ENCODE assay signal across 27 cellular contexts in genomic region chr14:34620115-34620514, GRCh38. TPM values are rescaled to one million over a fixed set of nuclear protein-coding genes. Genes with fewer than 3 reads are reported as not detected.
DNase-seq lines count a peak whose midpoint lies in the region; ATAC-seq and TF ChIP-seq lines count a peak whose summit lies in the region.
"Had no signal": no experiment of that assay in that cellular context is flagged by ENCODE, and none has a peak within 500 bp of the region (broad histone marks: within the 10 kb centered on the region; RNA-seq: fewer than 3 reads in every experiment).

No MANE protein-coding gene starts in this region.

- ATAC-seq in CD4-positive, CD25-positive, alpha-beta regulatory T cell (ENCODE audit: low read depth in 2 of 2): no peak
- no peak for ATAC-seq in T-cell (replicated peaks in 1 of 4)
- ATAC-seq in naive thymus-derived CD8-positive, alpha-beta T cell: no peak
- ATAC-seq: activated T-cell treated with anti-CD3 and anti-CD28 coated beads, Interleukin-2, amount 50 U/mL, for 4 hours; gastroesophageal sphincter; HCT116; Right ventricle myocardium inferior; SK-N-SH treated with all-trans-retinoic acid at 6 μM for 48 hours had no signal

- CTCF ChIA-PET in T-cell (lab: Charles Lee): interaction anchor here in 1 of 2 donors (0.8 kb wide), 1 partner anchor 52 kb away, joined by 3 read pairs; no protein-coding TSS in a partner anchor

- no peaks in the 10 kb centered on the region for H3K9me2 ChIP-seq in MM.1S (replicated peaks; ENCODE audit: insufficient read depth, low read length)

- no peaks in the 10 kb centered on the region for H3K9me3 Mint-ChIP-seq in CD4-positive, CD25-positive, alpha-beta regulatory T cell
- H3K9me3 Mint-ChIP-seq in T-cell: no peaks in the 10 kb centered on the region
- no peaks in the 10 kb centered on the region for H3K9me3 Mint-ChIP-seq in naive thymus-derived CD8-positive, alpha-beta T cell
- H3K9me3 Mint-ChIP-seq: activated T-cell treated with anti-CD3 and anti-CD28 coated beads, Interleukin-2, amount 50 U/mL, for 4 hours; brain had no signal

- no peaks in the 10 kb centered on the region for H3F3A ChIP-seq in MM.1S (ENCODE audit: insufficient read depth, low read length)

- H3K27me3 Mint-ChIP-seq in CD4-positive, CD25-positive, alpha-beta regulatory T cell: no peaks in the 10 kb centered on the region
- no peaks in the 10 kb centered on the region for H3K27me3 Mint-ChIP-seq in T-cell
- no peaks in the 10 kb centered on the region for H3K27me3 Mint-ChIP-seq in naive thymus-derived CD8-positive, alpha-beta T cell
- H3K27me3 Mint-ChIP-seq: B cell, brain had no signal

- peak overlapping the region; percentile 56 to 92 (median 68) for H3K27ac Mint-ChIP-seq in CD4-positive, CD25-positive, alpha-beta regulatory T cell
- peak overlapping the region; percentile 19 to 21 for H3K27ac Mint-ChIP-seq in T-cell
- peak overlapping the region; percentile 36 to 82 (median 70) for H3K27ac Mint-ChIP-seq in naive thymus-derived CD8-positive, alpha-beta T cell
- H3K27ac Mint-ChIP-seq: B cell had no signal

- H3K4me1 Mint-ChIP-seq in CD4-positive, CD25-positive, alpha-beta regulatory T cell: peaks cover 26 to 65% (median 46%) of the 10 kb centered on the region in 4 donors
- peaks cover 55 to 60% (median 60%) of the 10 kb centered on the region in 3 donors for H3K4me1 Mint-ChIP-seq in T-cell
- peaks cover 26 to 69% (median 59%) of the 10 kb centered on the region in 4 donors for H3K4me1 Mint-ChIP-seq in naive thymus-derived CD8-positive, alpha-beta T cell

- intact Hi-C loops in colonic mucosa (cut with DNase I): no loop called here

- no peak for DNase-seq in CD4-positive, CD25-positive, alpha-beta regulatory T cell
- DNase-seq in T-cell (no peak), colonic mucosa (no peak), AG08396 (ENCODE audit: low spot score) (no peak), MM.1S (no peak), kidney glomerular epithelial cell (lab: John Stamatoyannopoulos, UW) (no peak)
- DNase-seq in naive thymus-derived CD8-positive, alpha-beta T cell: no peak
- no peak for DNase-seq in stimulated activated CD4-positive, alpha-beta T cell treated with anti-CD3 and anti-CD28 coated beads, Interleukin-1b, Interleukin-23, amount 100 ng/mL, for 48 hours
- DNase-seq: activated CD4-positive, CD25-positive, alpha-beta regulatory T cell treated with anti-CD3 and anti-CD28 coated beads, Interleukin-2, amount 50 U/mL, for 72 hours; activated T-cell treated with anti-CD3 and anti-CD28 coated beads, Interleukin-2, amount 50 U/mL, for 4 hours; DMS53; Karpas-422; NCI-H1436 treated with DMSO at 0.1 percent for 48 hours; NCI-H345; PC-9; spleen; stimulated activated CD8-positive, alpha-beta memory T cell treated with anti-CD3 and anti-CD28 coated beads, Interleukin-4, amount 100 ng/mL, for 48 hours; T-helper 2 cell; thyroid gland had no signal

- H3K4me1 ChIP-seq in CD4-positive, CD25-positive, alpha-beta regulatory T cell (ENCODE audit: control insufficient read depth, insufficient read depth, low read length, poor library complexity, severe bottlenecking): peaks cover 18% of the 10 kb centered on the region
- H3K4me1 ChIP-seq in colonic mucosa (peaks cover 4% of the 10 kb centered on the region), MM.1S (ENCODE audit: low read length) (no peaks in the 10 kb centered on the region)

- no peaks in the 10 kb centered on the region for H4K20me1 ChIP-seq in MM.1S (ENCODE audit: insufficient read depth, low read length)

- H3K9me3 ChIP-seq in CD4-positive, CD25-positive, alpha-beta regulatory T cell (ENCODE audit: control insufficient read depth in 2 of 2, low read length in 2 of 2): no peaks in the 10 kb centered on the region
- no peaks in the 10 kb centered on the region for H3K9me3 ChIP-seq in colonic mucosa
- no peaks in the 10 kb centered on the region for H3K9me3 ChIP-seq in MM.1S (replicated peaks; ENCODE audit: insufficient read depth, low read length)
- H3K9me3 ChIP-seq: gastroesophageal sphincter, right atrium auricular region, spleen, thyroid gland had no signal

- POLR2A ChIA-PET in T-cell (lab: Charles Lee): no interaction called here
- POLR2A ChIA-PET in naive thymus-derived CD8-positive, alpha-beta T cell (lab: Charles Lee): interaction anchor here (2.6 kb wide), 1 partner anchor 11 kb away, joined by 8 read pairs; no protein-coding TSS in a partner anchor

- H3K36me3 Mint-ChIP-seq in CD4-positive, CD25-positive, alpha-beta regulatory T cell: peaks cover 35% of the 10 kb centered on the region
- H3K36me3 Mint-ChIP-seq in T-cell: peaks cover 43% of the 10 kb centered on the region
- peaks cover 0 to 68% (median 9%) of the 10 kb centered on the region in 3 donors for H3K36me3 Mint-ChIP-seq in naive thymus-derived CD8-positive, alpha-beta T cell

- H3K36me3 ChIP-seq in CD4-positive, CD25-positive, alpha-beta regulatory T cell (ENCODE audit: control insufficient read depth, insufficient read depth, low read length): peaks cover 39% of the 10 kb centered on the region
- H3K36me3 ChIP-seq in colonic mucosa (peaks cover 5% of the 10 kb centered on the region), MM.1S (replicated peaks; ENCODE audit: insufficient read depth, low read length) (no peaks in the 10 kb centered on the region)

- H3K79me2 ChIP-seq in MM.1S (ENCODE audit: low read length): peaks cover 7% of the 10 kb centered on the region; the same call in 1 of the 2 replicates

- no peak overlapping the region for H3K9ac ChIP-seq in colonic mucosa (ENCODE audit: low read depth in 2 of 2, low read length in 2 of 2)
- no peak overlapping the region for H3K9ac ChIP-seq in MM.1S (ENCODE audit: low read length)

- no peak overlapping the region for H3K4me3 Mint-ChIP-seq in CD4-positive, CD25-positive, alpha-beta regulatory T cell
- no peak overlapping the region for H3K4me3 Mint-ChIP-seq in T-cell
- H3K4me3 Mint-ChIP-seq in naive thymus-derived CD8-positive, alpha-beta T cell: peak overlapping the region in 1 of 10 donors; percentile 41
- H3K4me3 Mint-ChIP-seq: activated T-cell treated with anti-CD3 and anti-CD28 coated beads, Interleukin-2, amount 50 U/mL, for 4 hours; B cell; brain had no signal

- no peak overlapping the region for H2AFZ ChIP-seq in MM.1S (ENCODE audit: low read length)
- H2AFZ ChIP-seq: hepatocyte, PC-9 had no signal

- H3K27ac ChIP-seq in CD4-positive, CD25-positive, alpha-beta regulatory T cell (ENCODE audit: insufficient read depth, low read length, poor library complexity, severe bottlenecking): no peak overlapping the region
- H3K27ac ChIP-seq in colonic mucosa: peak overlapping the region; percentile 7
- H3K27ac ChIP-seq in MM.1S (ENCODE audit: low read length): no peak overlapping the region
- H3K27ac ChIP-seq: gastroesophageal sphincter, hepatocyte, PC-9, right atrium auricular region, thyroid gland had no signal

- TF ChIP-seq CTCF in colonic mucosa (IDR thresholded peaks at IDR 0.05): no peak
- no peak for TF ChIP-seq CTCF in MM.1S (IDR thresholded peaks at IDR 0.05; ENCODE audit: low read length)

- H3K27me3 ChIP-seq in CD4-positive, CD25-positive, alpha-beta regulatory T cell (ENCODE audit: control insufficient read depth, insufficient read depth, low read length): no peaks in the 10 kb centered on the region
- no peaks in the 10 kb centered on the region for H3K27me3 ChIP-seq in colonic mucosa
- H3K27me3 ChIP-seq in MM.1S (replicated peaks; ENCODE audit: insufficient read depth, low read length): no peaks in the 10 kb centered on the region
- H3K27me3 ChIP-seq: gastroesophageal sphincter, hepatocyte, right atrium auricular region, spleen, thyroid gland had no signal

- no peak overlapping the region for H3K4me3 ChIP-seq in CD4-positive, CD25-positive, alpha-beta regulatory T cell (ENCODE audit: low read depth, low read length)
- H3K4me3 ChIP-seq in colonic mucosa (no peak overlapping the region), MM.1S (ENCODE audit: low read length) (no peak overlapping the region)
- H3K4me3 ChIP-seq: gastroesophageal sphincter, hepatocyte, PC-9, right atrium auricular region, spleen, thyroid gland had no signal

- no peak overlapping the region for H3K4me2 ChIP-seq in MM.1S (ENCODE audit: low read depth, low read length)
- H3K4me2 ChIP-seq: hepatocyte, PC-9 had no signal

RNA-seq across cellular contexts. Expression of gene SNX6, which starts 9.8 kb away (rescaled TPM):
- total RNA-seq in CD4-positive, CD25-positive, alpha-beta regulatory T cell: 88.7 TPM
- polyA plus RNA-seq in CD4-positive, CD25-positive, alpha-beta regulatory T cell: 100 to 1,000 TPM; 132 to 171 (median 143) TPM
- total RNA-seq in T-cell (10 to 100 TPM; 63.4 to 69.1 (median 64.6) TPM), colonic mucosa (10 to 100 TPM; 72.9 to 98.0 TPM)
- 10 to 100 TPM; 71.4 to 81.1 TPM for total RNA-seq in naive thymus-derived CD8-positive, alpha-beta T cell
- 100 to 1,000 TPM; 113 to 131 (median 126) TPM for polyA plus RNA-seq in naive thymus-derived CD8-positive, alpha-beta T cell

Comparison
In these comparisons a context has a peak if more than half of its experiments do, and no peak if none do; other contexts are left out.
1. H3K27ac Mint-ChIP-seq: peak in every context shown above with its lines; median percentile 70 in naive thymus-derived CD8-positive, alpha-beta T cell; 68 in CD4-positive, CD25-positive, alpha-beta regulatory T cell; 20 in T-cell.